ENCODE assay signal across 9 cellular contexts in genomic region chr11:117824571-117825537, GRCh38. TPM values are rescaled to one million over a fixed set of nuclear protein-coding genes. Genes with fewer than 3 reads are reported as not detected.
DNase-seq lines count a peak whose midpoint lies in the region; ATAC-seq and TF ChIP-seq lines count a peak whose summit lies in the region.
"Had no signal": no experiment of that assay in that cellular context is flagged by ENCODE, and none has a peak within 500 bp of the region (broad histone marks: within the 10 kb centered on the region; RNA-seq: fewer than 3 reads in every experiment).

Gene FXYD2 (minus strand): TSS chr11:117824744. CDS start chr11:117824678, 66 bp downstream.

- H3K9me3 ChIP-seq in heart right ventricle, result no peaks in the 10 kb centered on the region

- peak within 1 kb of the TSS; percentile 80 for H2AFZ ChIP-seq in GM23338

- ATAC-seq in GM23338 (no peak), heart right ventricle (peak; percentile 52 to 72 (median 64)), GM18498 (IDR thresholded peaks at IDR 0.05; ENCODE audit: unreplicated experiment) (no peak), SK-N-SH treated with all-trans-retinoic acid at 6 μM for 48 hours (no peak)
- ATAC-seq in activated CD8-positive, alpha-beta T cell treated with anti-CD3 and anti-CD28 coated beads, Interleukin-2, amount 10 ng/mL, durations not matched to agents 7 days and 5 days, result no peak

- no peaks in the 10 kb centered on the region for H3K36me3 Mint-ChIP-seq in GM23338 (ENCODE audit: low read depth)
- no peaks in the 10 kb centered on the region for H3K36me3 Mint-ChIP-seq in activated CD8-positive, alpha-beta T cell treated with anti-CD3 and anti-CD28 coated beads, Interleukin-2, amount 10 ng/mL, durations not matched to agents 7 days and 5 days (ENCODE audit: low read depth)

- no peak within 1 kb of the TSS for H3K27ac ChIP-seq in GM23338 (ENCODE audit: low read depth)
- H3K27ac ChIP-seq in heart right ventricle, result peak within 1 kb of the TSS; percentile 58 to 94 (median 80)

- no peaks in the 10 kb centered on the region for H3K27me3 ChIP-seq in GM23338 (ENCODE audit: insufficient read depth)
- H3K27me3 ChIP-seq in heart right ventricle, result no peaks in the 10 kb centered on the region

- H3F3A ChIP-seq in GM23338 (replicated peaks; ENCODE audit: low read depth), result no peaks in the 10 kb centered on the region

- WGBS in heart right ventricle, 2 donors, result 46 to 58% methylated on average over 22 of the region's 22 CpGs

- H3K36me3 ChIP-seq in GM23338 (ENCODE audit: insufficient read depth), result no peaks in the 10 kb centered on the region
- H3K36me3 ChIP-seq in heart right ventricle, result no peaks in the 10 kb centered on the region

- peak within 1 kb of the TSS; percentile 38; the same call in 1 of the 2 replicates for H3K4me2 ChIP-seq in GM23338

- H3K27ac Mint-ChIP-seq in GM23338, result 0 out of 2 replicates have a peak within 1 kb of the TSS, but pooled peaks have one; percentile 44
- H3K27ac Mint-ChIP-seq in activated CD8-positive, alpha-beta T cell treated with anti-CD3 and anti-CD28 coated beads, Interleukin-2, amount 10 ng/mL, durations not matched to agents 7 days and 5 days, result peak within 1 kb of the TSS; percentile 91

- peaks cover 10% of the 10 kb centered on the region; the same call in 1 of the 2 replicates for H3K4me1 ChIP-seq in GM23338 (ENCODE audit: insufficient read depth)
- peaks cover 13 to 62% (median 51%) of the 10 kb centered on the region in 9 donors for H3K4me1 ChIP-seq in heart right ventricle

- DNase-seq in GM23338 (ENCODE audit: low spot score) (no peak), heart right ventricle (peak; percentile 56 to 62), GM13976 (ENCODE audit: low spot score) (no peak)
- no peak for DNase-seq in activated CD8-positive, alpha-beta T cell treated with anti-CD3 and anti-CD28 coated beads, Interleukin-2, amount 10 ng/mL, durations not matched to agents 7 days and 5 days
- peak; percentile 24 for DNase-seq in stimulated activated CD8-positive, alpha-beta memory T cell treated with anti-CD3 and anti-CD28 coated beads, Interleukin-4, amount 100 ng/mL, for 48 hours
- no peak for DNase-seq in stimulated activated CD4-positive, alpha-beta T cell treated with anti-CD3 and anti-CD28 coated beads, Interleukin-4, amount 100 ng/mL, for 24 hours
- DNase-seq: Karpas-422 had no signal

- H3K9me2 ChIP-seq in GM23338 (ENCODE audit: insufficient read depth), result no peaks in the 10 kb centered on the region

- no peak within 1 kb of the TSS; the same call in 2 of the 3 replicates for H3K4me3 Mint-ChIP-seq in GM23338
- peak within 1 kb of the TSS; percentile 6 for H3K4me3 Mint-ChIP-seq in activated CD8-positive, alpha-beta T cell treated with anti-CD3 and anti-CD28 coated beads, Interleukin-2, amount 10 ng/mL, durations not matched to agents 7 days and 5 days

- no peak for TF ChIP-seq CTCF in GM23338 (conservative IDR thresholded peaks at IDR 0.05; ENCODE audit: low read depth in 2 of 2)
- no peak for TF ChIP-seq CTCF in heart right ventricle (IDR thresholded peaks at IDR 0.05)
- TF ChIP-seq CTCF in GM13976 (IDR thresholded peaks at IDR 0.05; ENCODE audit: borderline replicate concordance, control extremely low read depth, extremely low read depth, insufficient read depth, missing control alignments), result no peak

- no peaks in the 10 kb centered on the region for H4K20me1 ChIP-seq in GM23338 (replicated peaks; ENCODE audit: insufficient read depth)

- H3K9me3 Mint-ChIP-seq in GM23338, result no peaks in the 10 kb centered on the region
- H3K9me3 Mint-ChIP-seq in activated CD8-positive, alpha-beta T cell treated with anti-CD3 and anti-CD28 coated beads, Interleukin-2, amount 10 ng/mL, durations not matched to agents 7 days and 5 days (ENCODE audit: insufficient read depth), result no peaks in the 10 kb centered on the region

- POLR2A ChIA-PET in activated CD8-positive, alpha-beta T cell treated with anti-CD3 and anti-CD28 coated beads, Interleukin-2, amount 10 ng/mL, durations not matched to agents 7 days and 5 days (lab: Charles Lee), result interaction anchor here (1.5 to 5.3 kb wide), 5 partner anchors 10 to 176 kb away, joined by 6 to 28 read pairs (median 11); partner anchors contain the start of gene IL10RA

- intact Hi-C loops in heart right ventricle (cut with DNase I), result loop anchor here in 4 of 10 donors (5.0 kb wide), 1 partner anchor 122 kb away; no protein-coding TSS in a partner anchor

- H3K4me1 Mint-ChIP-seq in GM23338, result peaks cover 38% of the 10 kb centered on the region
- H3K4me1 Mint-ChIP-seq in activated CD8-positive, alpha-beta T cell treated with anti-CD3 and anti-CD28 coated beads, Interleukin-2, amount 10 ng/mL, durations not matched to agents 7 days and 5 days (ENCODE audit: low read depth), result peaks cover 85% of the 10 kb centered on the region

- H3K79me2 ChIP-seq in GM23338 (replicated peaks; ENCODE audit: insufficient read depth), result no peaks in the 10 kb centered on the region

- CTCF ChIA-PET in activated CD8-positive, alpha-beta T cell treated with anti-CD3 and anti-CD28 coated beads, Interleukin-2, amount 10 ng/mL, durations not matched to agents 7 days and 5 days (lab: Charles Lee), result interaction anchor here (0.8 to 12.4 kb wide), 13 partner anchors 8 to 399 kb away, joined by 3 to 436 read pairs (median 21); no protein-coding TSS in a partner anchor

- H3K4me3 ChIP-seq in GM23338, result no peak within 1 kb of the TSS
- H3K4me3 ChIP-seq in heart right ventricle, result no peak within 1 kb of the TSS

- in situ Hi-C loops in GM13976 (cut with MboI; ENCODE audit: low sequenced_read_pairs, unreplicated experiment), result no loop called here

- peaks cover 23% of the 10 kb centered on the region for H3K27me3 Mint-ChIP-seq in GM23338 (ENCODE audit: insufficient read depth, low read depth, poor library complexity)
- H3K27me3 Mint-ChIP-seq in activated CD8-positive, alpha-beta T cell treated with anti-CD3 and anti-CD28 coated beads, Interleukin-2, amount 10 ng/mL, durations not matched to agents 7 days and 5 days (ENCODE audit: low read depth), result no peaks in the 10 kb centered on the region

TF ChIP-seq in SK-N-SH treated with all-trans-retinoic acid at 6 μM for 48 hours, 23 proteins besides CTCF, POLR2A, EP300 and RAD21:
- TF ChIP-seq SNAI2 (CRISPR knock-in tag; IDR thresholded peaks at IDR 0.05) (no peak), ESRRG (CRISPR knock-in tag; IDR thresholded peaks at IDR 0.05) (no peak), ISL1 (CRISPR knock-in tag; IDR thresholded peaks at IDR 0.05) (no peak), PATZ1 (CRISPR knock-in tag; IDR thresholded peaks at IDR 0.05; ENCODE audit: borderline replicate concordance) (no peak), ZFP3 (CRISPR knock-in tag; IDR thresholded peaks at IDR 0.05) (no peak)
- TF ChIP-seq, protein P1, sequence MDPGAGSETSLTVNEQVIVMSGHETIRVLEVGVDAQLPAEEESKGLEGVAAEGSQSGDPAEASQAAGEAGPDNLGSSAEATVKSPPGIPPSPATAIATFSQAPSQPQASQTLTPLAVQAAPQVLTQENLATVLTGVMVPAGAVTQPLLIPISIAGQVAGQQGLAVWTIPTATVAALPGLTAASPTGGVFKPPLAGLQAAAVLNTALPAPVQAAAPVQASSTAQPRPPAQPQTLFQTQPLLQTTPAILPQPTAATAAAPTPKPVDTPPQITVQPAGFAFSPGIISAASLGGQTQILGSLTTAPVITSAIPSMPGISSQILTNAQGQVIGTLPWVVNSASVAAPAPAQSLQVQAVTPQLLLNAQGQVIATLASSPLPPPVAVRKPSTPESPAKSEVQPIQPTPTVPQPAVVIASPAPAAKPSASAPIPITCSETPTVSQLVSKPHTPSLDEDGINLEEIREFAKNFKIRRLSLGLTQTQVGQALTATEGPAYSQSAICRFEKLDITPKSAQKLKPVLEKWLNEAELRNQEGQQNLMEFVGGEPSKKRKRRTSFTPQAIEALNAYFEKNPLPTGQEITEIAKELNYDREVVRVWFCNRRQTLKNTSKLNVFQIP (CRISPR knock-in tag; IDR thresholded peaks at IDR 0.05; ENCODE audit: borderline replicate concordance, low read depth), result no peak
- TF ChIP-seq, protein P2, sequence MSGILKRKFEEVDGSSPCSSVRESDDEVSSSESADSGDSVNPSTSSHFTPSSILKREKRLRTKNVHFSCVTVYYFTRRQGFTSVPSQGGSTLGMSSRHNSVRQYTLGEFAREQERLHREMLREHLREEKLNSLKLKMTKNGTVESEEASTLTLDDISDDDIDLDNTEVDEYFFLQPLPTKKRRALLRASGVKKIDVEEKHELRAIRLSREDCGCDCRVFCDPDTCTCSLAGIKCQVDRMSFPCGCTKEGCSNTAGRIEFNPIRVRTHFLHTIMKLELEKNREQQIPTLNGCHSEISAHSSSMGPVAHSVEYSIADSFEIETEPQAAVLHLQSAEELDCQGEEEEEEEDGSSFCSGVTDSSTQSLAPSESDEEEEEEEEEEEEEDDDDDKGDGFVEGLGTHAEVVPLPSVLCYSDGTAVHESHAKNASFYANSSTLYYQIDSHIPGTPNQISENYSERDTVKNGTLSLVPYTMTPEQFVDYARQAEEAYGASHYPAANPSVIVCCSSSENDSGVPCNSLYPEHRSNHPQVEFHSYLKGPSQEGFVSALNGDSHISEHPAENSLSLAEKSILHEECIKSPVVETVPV (CRISPR knock-in tag; IDR thresholded peaks at IDR 0.05), result no peak

RNA-seq across cellular contexts. Expression of gene FXYD2, which starts in this region (rescaled TPM):
- 0.12 and 0.59 TPM in 2 replicates for total RNA-seq in GM23338 (2014; rRNA removed; shearing (Covaris generic))
- 0.12 and 1.4 TPM in 2 replicates for polyA plus RNA-seq in GM23338 (2016; fragmentation: Nextera tagmentation; extraction: Ambion mirVana)
- 10 to 100 TPM; 22.5 to 24.3 TPM for total RNA-seq in activated CD8-positive, alpha-beta T cell treated with anti-CD3 and anti-CD28 coated beads, Interleukin-2, amount 10 ng/mL, durations not matched to agents 7 days and 5 days
- total RNA-seq in heart right ventricle, result 1 to 10 TPM in 7 of 10 donors, under 1 TPM in 3; 0.40 to 3.2 (median 1.4) TPM
- polyA plus RNA-seq in heart right ventricle, result 1 to 10 TPM; 1.9 to 6.0 TPM

Comparison
In these comparisons a context has a peak if more than half of its experiments do, and no peak if none do; other contexts are left out.
1. RNA of gene FXYD2 (total RNA-seq): 22.5 to 24.3 TPM in activated CD8-positive, alpha-beta T cell treated with anti-CD3 and anti-CD28 coated beads, Interleukin-2, amount 10 ng/mL, durations not matched to agents 7 days and 5 days; 0.40 to 3.2 TPM in heart right ventricle and 0.12 to 0.59 TPM in GM23338; every median in the first group is over 4 times any median in the second.
2. ATAC-seq: peak in heart right ventricle (8 of 8); none in GM23338 (single experiment), activated CD8-positive, alpha-beta T cell treated with anti-CD3 and anti-CD28 coated beads, Interleukin-2, amount 10 ng/mL, durations not matched to agents 7 days and 5 days (single experiment), GM18498 (single experiment) and SK-N-SH treated with all-trans-retinoic acid at 6 μM for 48 hours (single experiment).
3. DNase-seq: peak in heart right ventricle (2 of 2) and stimulated activated CD8-positive, alpha-beta memory T cell treated with anti-CD3 and anti-CD28 coated beads, Interleukin-4, amount 100 ng/mL, for 48 hours (single experiment); none in GM23338 (single experiment), activated CD8-positive, alpha-beta T cell treated with anti-CD3 and anti-CD28 coated beads, Interleukin-2, amount 10 ng/mL, durations not matched to agents 7 days and 5 days (single experiment), GM13976 (single experiment) and stimulated activated CD4-positive, alpha-beta T cell treated with anti-CD3 and anti-CD28 coated beads, Interleukin-4, amount 100 ng/mL, for 24 hours (single experiment).